In the genomic region with DNA sequence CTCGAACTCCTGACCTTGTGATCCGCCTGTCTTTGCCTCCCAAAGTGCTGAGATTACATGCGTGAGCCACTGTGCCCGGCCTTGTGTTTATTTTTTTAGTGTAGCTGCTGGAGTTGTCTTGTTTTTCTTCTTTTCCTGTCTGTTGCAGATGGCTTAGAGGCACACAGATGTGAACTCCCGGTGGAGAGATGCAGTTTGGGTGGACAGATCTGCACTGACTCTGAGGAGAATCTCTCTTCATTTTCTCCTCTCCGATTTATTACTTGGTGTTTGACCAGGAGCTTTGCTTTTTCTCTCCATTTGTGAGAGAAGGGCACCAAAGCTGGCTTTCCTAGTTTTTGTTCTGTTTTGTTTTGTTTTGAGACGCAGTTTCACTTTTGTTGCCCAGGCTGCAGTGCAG, we compare ENCODE assay signal across 20 cellular contexts.
A peak's percentile ranks its signal among the peaks of the same experiment; 100 is the strongest.
DNase-seq lines count a peak whose midpoint lies in the region; ATAC-seq, FAIRE-seq and TF ChIP-seq lines count a peak whose summit lies in the region.
"Had no signal": no experiment of that assay in that cellular context is flagged by ENCODE, and none has a peak within 500 bp of the region (broad histone marks: within the 10 kb centered on the region; RNA-seq: fewer than 3 reads in every experiment).

No MANE protein-coding gene starts in this region.

- H3K4me1 ChIP-seq in GM23338 (ENCODE audit: insufficient read depth) (peaks cover 31% of the 10 kb centered on the region), HAP-1 (peaks cover 6% of the 10 kb centered on the region), mesendoderm (ENCODE audit: control insufficient read depth, low read depth, low read length) (no peaks in the 10 kb centered on the region)
- H3K4me1 ChIP-seq: Peyer's patch had no signal

- H3K79me1 ChIP-seq in mesendoderm (ENCODE audit: low read length): no peaks in the 10 kb centered on the region

- H3K9me3 Mint-ChIP-seq in GM23338 (no peaks in the 10 kb centered on the region), chondrocyte (ENCODE audit: low read depth) (no peaks in the 10 kb centered on the region), nephron progenitor cell (no peaks in the 10 kb centered on the region)
- H3K9me3 Mint-ChIP-seq: CD4-positive, alpha-beta memory T cell had no signal

- H2AFZ ChIP-seq in GM23338: no peak overlapping the region

- no peak for TF ChIP-seq POLR2A in H54 (IDR thresholded peaks at IDR 0.05; ENCODE audit: low read depth, low read length)

- no peak overlapping the region for H3K4me2 ChIP-seq in GM23338
- no peak overlapping the region for H3K4me2 ChIP-seq in mesendoderm (ENCODE audit: low read length)

- H3K4me3 Mint-ChIP-seq in GM23338 (no peak overlapping the region), chondrocyte (ENCODE audit: unreplicated experiment) (no peak overlapping the region), nephron progenitor cell (no peak overlapping the region)
- H3K4me3 Mint-ChIP-seq: CD4-positive, alpha-beta memory T cell had no signal

- DNase-seq in ACHN (peak; percentile 19), GM23338 (ENCODE audit: low spot score) (no peak), chondrocyte (ENCODE audit: low spot score) (no peak), nephron progenitor cell (no peak), H54 (ENCODE audit: insufficient read length, low spot score) (no peak), NCI-H510A (lab: John Stamatoyannopoulos, UW) (no peak), HAP-1 (ENCODE audit: low spot score in 2 of 2) (no peak), mesendoderm (no peak)
- DNase-seq: AML-193; CD4-positive, alpha-beta memory T cell; DND-41; GF-D8; Kasumi-1; NCI-H1417; NCI-H1930; NCI-H2171 treated with DMSO at 0.1 percent for 48 hours; Peyer's patch; Right ventricle myocardium superior had no signal

- no peak overlapping the region for H2BK5ac ChIP-seq in mesendoderm (ENCODE audit: low read length)

- no peaks in the 10 kb centered on the region; the same call in 1 of the 2 replicates for H3K9me2 ChIP-seq in GM23338 (ENCODE audit: insufficient read depth)

- H2BK15ac ChIP-seq in mesendoderm (replicated peaks; ENCODE audit: low read depth): no peak overlapping the region

- peaks cover 9% of the 10 kb centered on the region for H3K27me3 Mint-ChIP-seq in GM23338 (ENCODE audit: insufficient read depth, low read depth, poor library complexity)
- H3K27me3 Mint-ChIP-seq in chondrocyte (ENCODE audit: low read depth): no peaks in the 10 kb centered on the region
- peaks cover 3% of the 10 kb centered on the region for H3K27me3 Mint-ChIP-seq in nephron progenitor cell (ENCODE audit: low read depth, poor library complexity)
- H3K27me3 Mint-ChIP-seq: CD4-positive, alpha-beta memory T cell had no signal

- no peak overlapping the region for H3K23ac ChIP-seq in mesendoderm (ENCODE audit: low read length)

- peaks cover 16% of the 10 kb centered on the region; the same call in 2 of the 3 replicates for H3K36me3 Mint-ChIP-seq in GM23338 (ENCODE audit: low read depth)
- H3K36me3 Mint-ChIP-seq in chondrocyte (ENCODE audit: low read depth): no peaks in the 10 kb centered on the region
- H3K36me3 Mint-ChIP-seq in nephron progenitor cell (ENCODE audit: low read depth): peaks cover 33% of the 10 kb centered on the region

- ATAC-seq in GM23338: no peak
- ATAC-seq: HepG2 had no signal

- peak overlapping the region; percentile 58; the same call in 1 of the 2 replicates for H3K27ac Mint-ChIP-seq in GM23338
- peak overlapping the region; percentile 97 for H3K27ac Mint-ChIP-seq in chondrocyte (ENCODE audit: unreplicated experiment)
- peak overlapping the region; percentile 42 for H3K27ac Mint-ChIP-seq in nephron progenitor cell
- H3K27ac Mint-ChIP-seq: CD4-positive, alpha-beta memory T cell had no signal

- H3K4me3 ChIP-seq in GM23338: no peak overlapping the region
- no peak overlapping the region for H3K4me3 ChIP-seq in HAP-1
- H3K4me3 ChIP-seq in mesendoderm (ENCODE audit: low read length): no peak overlapping the region
- H3K4me3 ChIP-seq: Peyer's patch had no signal

- H3K9me3 ChIP-seq in HAP-1: no peaks in the 10 kb centered on the region
- H3K9me3 ChIP-seq: Peyer's patch had no signal

- H3K27ac ChIP-seq in GM23338 (ENCODE audit: low read depth): no peak overlapping the region
- H3K27ac ChIP-seq in mesendoderm (ENCODE audit: low read depth, low read length): no peak overlapping the region
- H3K27ac ChIP-seq: Peyer's patch had no signal

- FAIRE-seq in H54 (lab: Jason Lieb, UNC): no peak
- FAIRE-seq: H1, HepG2 had no signal

- H3K36me3 ChIP-seq in GM23338 (ENCODE audit: insufficient read depth): no peaks in the 10 kb centered on the region
- peaks cover 5% of the 10 kb centered on the region for H3K36me3 ChIP-seq in HAP-1 (replicated peaks)
- H3K36me3 ChIP-seq in mesendoderm (ENCODE audit: control insufficient read depth, insufficient read depth, low read length): no peaks in the 10 kb centered on the region
- H3K36me3 ChIP-seq: Peyer's patch had no signal

- H3K56ac ChIP-seq in mesendoderm (ENCODE audit: low read length): no peak overlapping the region

- no peak overlapping the region for H3K4ac ChIP-seq in mesendoderm (ENCODE audit: low read depth, low read length)

- H2BK120ac ChIP-seq in mesendoderm (ENCODE audit: low read depth, low read length): no peak overlapping the region

- WGBS in mesendoderm (ENCODE audit: extremely low coverage, insufficient coverage, low lambda C conversion rate): no CpG with 5 or more reads among the region's 7 CpGs

- H3K18ac ChIP-seq in mesendoderm (ENCODE audit: low read length): no peak overlapping the region

- H3K4me1 Mint-ChIP-seq in GM23338: peaks cover 41% of the 10 kb centered on the region
- H3K4me1 Mint-ChIP-seq in chondrocyte (ENCODE audit: low read depth): peaks cover 72% of the 10 kb centered on the region
- H3K4me1 Mint-ChIP-seq in nephron progenitor cell: peaks cover 16% of the 10 kb centered on the region

- H3K79me2 ChIP-seq in GM23338 (replicated peaks; ENCODE audit: insufficient read depth) (0 out of 2 replicates have a peak, but pooled peaks cover 3% of the 10 kb centered on the region), mesendoderm (ENCODE audit: control insufficient read depth, insufficient read depth, low read length) (no peaks in the 10 kb centered on the region)

- no peaks in the 10 kb centered on the region for H4K20me1 ChIP-seq in GM23338 (replicated peaks; ENCODE audit: insufficient read depth)

- no peak overlapping the region for H2AK5ac ChIP-seq in mesendoderm (ENCODE audit: low read length)

- H3K27me3 ChIP-seq in GM23338 (ENCODE audit: insufficient read depth) (no peaks in the 10 kb centered on the region), HAP-1 (ENCODE audit: low read depth) (no peaks in the 10 kb centered on the region), mesendoderm (ENCODE audit: insufficient read depth, low read length, poor library complexity) (no peaks in the 10 kb centered on the region)
- H3K27me3 ChIP-seq: Peyer's patch had no signal

- no peaks in the 10 kb centered on the region for H3F3A ChIP-seq in GM23338 (replicated peaks; ENCODE audit: low read depth)

- no peak overlapping the region for H3K9ac ChIP-seq in mesendoderm (ENCODE audit: low read length)

- H4K5ac ChIP-seq in mesendoderm (ENCODE audit: low read length): no peak overlapping the region

- no peak overlapping the region for H4K8ac ChIP-seq in mesendoderm (ENCODE audit: low read depth, low read length)

- in situ Hi-C loops in ACHN (cut with HindIII; ENCODE audit: low pct_ligation_motif_present, low pct_unique_long_range_greater_than_20kb, low sequenced_read_pairs): no loop called here
- in situ Hi-C loops in HAP-1 (cut with MboI; ENCODE audit: low sequenced_read_pairs): no loop called here

- no peak for TF ChIP-seq CTCF in GM23338 (conservative IDR thresholded peaks at IDR 0.05; ENCODE audit: low read depth in 2 of 2)
- no peak for TF ChIP-seq CTCF in chondrocyte (IDR thresholded peaks at IDR 0.05)
- TF ChIP-seq CTCF in nephron progenitor cell (IDR thresholded peaks at IDR 0.05): no peak

TF ChIP-seq in GM23338, 12 proteins besides CTCF, POLR2A, EP300 and RAD21 (continues in another document):
- TF ChIP-seq ZNF331 (CRISPR knock-in tag; IDR thresholded peaks at IDR 0.05; ENCODE audit: low read depth): no peak
- no peak for TF ChIP-seq ZNF114 (CRISPR knock-in tag; IDR thresholded peaks at IDR 0.05)
- no peak for TF ChIP-seq CREB1 (CRISPR knock-in tag; IDR thresholded peaks at IDR 0.05; ENCODE audit: low read depth)
- TF ChIP-seq POLR2AphosphoS5 (IDR thresholded peaks at IDR 0.05; ENCODE audit: low read depth): no peak
- TF ChIP-seq EZH2 (IDR thresholded peaks at IDR 0.05; ENCODE audit: low read depth, unreplicated experiment): no peak

Comparison
In these comparisons a context has a peak if more than half of its experiments do, and no peak if none do; other contexts are left out.
1. H3K27ac Mint-ChIP-seq: peak in every context shown above with its lines; median percentile 97 in chondrocyte; 58 in GM23338; 42 in nephron progenitor cell.